In the genomic region with DNA sequence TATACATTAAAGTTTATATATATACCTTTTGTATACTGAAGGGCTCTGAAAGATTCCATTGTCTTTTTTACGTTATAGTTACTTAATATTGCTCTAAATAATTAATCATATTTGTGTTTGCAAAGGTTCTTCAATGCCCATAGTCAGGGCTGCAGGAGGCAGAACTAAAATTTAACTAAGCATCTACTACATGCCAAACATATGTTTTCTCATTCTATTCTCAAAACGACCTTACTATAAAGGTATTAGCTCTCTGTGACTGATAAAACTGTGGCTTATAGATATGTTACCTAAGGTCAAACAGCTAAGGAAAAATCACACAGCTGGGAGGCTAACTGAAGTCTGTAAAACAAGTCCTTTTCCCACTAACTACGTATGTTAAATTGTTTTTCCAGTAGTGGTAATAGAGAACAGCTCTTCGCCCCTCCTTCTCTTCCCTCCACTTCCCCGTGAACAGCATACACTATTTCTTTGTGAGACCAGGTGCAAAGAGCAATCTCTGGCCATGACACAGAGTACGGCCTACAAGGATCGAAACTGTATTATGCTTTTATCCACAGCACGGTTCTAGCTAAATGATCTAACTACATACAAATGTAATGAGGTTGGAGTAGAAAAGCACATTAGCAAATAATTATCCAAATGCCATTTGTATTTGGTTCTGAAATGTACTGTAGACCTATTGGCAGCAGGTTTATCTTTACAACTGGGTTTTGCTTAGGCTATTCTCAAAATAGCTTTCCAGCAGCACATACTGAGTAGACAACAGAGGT, we compare ENCODE assay signal across 8 cellular contexts. TPM values are rescaled to one million over a fixed set of nuclear protein-coding genes. Genes with fewer than 3 reads are reported as not detected.
DNase-seq lines count a peak whose midpoint lies in the region; TF ChIP-seq lines count a peak whose summit lies in the region.

No MANE protein-coding gene starts in this region.

- peak overlapping the region; percentile 93 for H3K4me3 Mint-ChIP-seq in MCF 10A (ENCODE audit: unreplicated experiment)

- H3K4me3 ChIP-seq in Karpas-422 (ENCODE audit: low read length) (peak overlapping the region; percentile 84), mesenchymal stem cell (ENCODE audit: insufficient read depth in 1 of 2, low read depth in 1 of 2, low read length in 2 of 2) (peak overlapping the region in 1 of 2 experiments; percentile 90), vagina (peak overlapping the region; percentile 65 to 83)

- POLR2A ChIA-PET in MCF 10A (lab: Yijun Ruan, JAX), result interaction anchor here (0.6 to 6.4 kb wide), 22 partner anchors 8 to 160 kb away, joined by 3 to 332 read pairs (median 7); a partner anchor contains a TSS

- no peak overlapping the region for H2AK5ac ChIP-seq in mesenchymal stem cell (ENCODE audit: low read length, severe bottlenecking)

- no peak overlapping the region for H4K91ac ChIP-seq in mesenchymal stem cell (ENCODE audit: low read length)

- H3K36me3 Mint-ChIP-seq in MCF 10A (ENCODE audit: insufficient read depth, unreplicated experiment), result no peaks in the 10 kb centered on the region

- no peak for TF ChIP-seq POLR2A in vagina (IDR thresholded peaks at IDR 0.05)

- H3K9me3 Mint-ChIP-seq in MCF 10A (ENCODE audit: unreplicated experiment), result no peaks in the 10 kb centered on the region

- H3K27ac ChIP-seq in Karpas-422 (ENCODE audit: low read length) (peak overlapping the region; percentile 67), mesenchymal stem cell (ENCODE audit: low read length, poor library complexity, severe bottlenecking) (peak overlapping the region; percentile 96), vagina (peak overlapping the region; percentile 100)

- peaks cover 62% of the 10 kb centered on the region for H3K4me1 ChIP-seq in Karpas-422 (ENCODE audit: low read length)
- no peaks in the 10 kb centered on the region for H3K4me1 ChIP-seq in mesenchymal stem cell (ENCODE audit: control insufficient read depth, insufficient read depth, low read depth, low read length)
- H3K4me1 ChIP-seq in vagina, result peaks cover 49% of the 10 kb centered on the region

- H3K27me3 Mint-ChIP-seq in MCF 10A (ENCODE audit: insufficient read depth, unreplicated experiment), result no peaks in the 10 kb centered on the region

- no peak overlapping the region for H2BK12ac ChIP-seq in mesenchymal stem cell (ENCODE audit: low read length in 2 of 2)

- H3K4me2 ChIP-seq in Karpas-422 (ENCODE audit: low read depth, low read length, poor library complexity, severe bottlenecking) (peak overlapping the region; percentile 80), mesenchymal stem cell (ENCODE audit: low read length, poor library complexity, severe bottlenecking) (peak overlapping the region; percentile 75)

- DNase-seq in COLO668 (lab: John Stamatoyannopoulos, UW; ENCODE audit: unreplicated experiment) (peak; percentile 16), Karpas-422 (peak; percentile 46), MCF 10A (ENCODE audit: unreplicated experiment) (peak; percentile 16), mesenchymal stem cell (no peak), vagina (ENCODE audit: extremely low spot score in 2 of 2) (no peak), NCI-H187 treated with DMSO at 0.1 percent for 48 hours (lab: John Stamatoyannopoulos, UW) (no peak), NCI-H1694 treated with DMSO at 0.1 percent for 48 hours (lab: John Stamatoyannopoulos, UW) (no peak), ureter (ENCODE audit: low spot score) (no peak)

- H4K20me1 ChIP-seq in Karpas-422 (ENCODE audit: insufficient read depth, low read depth, low read length), result peaks cover 22% of the 10 kb centered on the region

- H3K18ac ChIP-seq in mesenchymal stem cell (ENCODE audit: low read depth in 1 of 2, low read length in 2 of 2), result no peak overlapping the region

- no peak overlapping the region for H2BK120ac ChIP-seq in mesenchymal stem cell (ENCODE audit: low read depth, low read length)

- H3K79me2 ChIP-seq in Karpas-422 (ENCODE audit: low read length), result peaks cover 49% of the 10 kb centered on the region

- H3K9ac ChIP-seq in Karpas-422 (ENCODE audit: low read length) (peak overlapping the region; percentile 83), mesenchymal stem cell (ENCODE audit: low read length) (peak overlapping the region; percentile 80)

- H2AFZ ChIP-seq in Karpas-422 (ENCODE audit: low read length) (no peak overlapping the region), mesenchymal stem cell (ENCODE audit: low read depth, low read length) (no peak overlapping the region)

- CTCF ChIA-PET in MCF 10A (lab: Yijun Ruan, JAX), result interaction anchor here (0.5 to 2.6 kb wide), 19 partner anchors 9 to 353 kb away, joined by 3 to 37 read pairs (median 3); a partner anchor contains a TSS

- H4K8ac ChIP-seq in mesenchymal stem cell (ENCODE audit: low read length), result no peak overlapping the region

- H3K23ac ChIP-seq in mesenchymal stem cell (ENCODE audit: low read length in 2 of 2), result no peak overlapping the region

- H2BK15ac ChIP-seq in mesenchymal stem cell (ENCODE audit: low read depth, poor library complexity, severe bottlenecking), result no peak overlapping the region

- no peaks in the 10 kb centered on the region for H3K27me3 ChIP-seq in Karpas-422 (ENCODE audit: low read length)
- no peaks in the 10 kb centered on the region for H3K27me3 ChIP-seq in mesenchymal stem cell (ENCODE audit: control insufficient read depth in 1 of 2, insufficient read depth in 1 of 2, low read length in 2 of 2)
- H3K27me3 ChIP-seq in vagina, result no peaks in the 10 kb centered on the region

- no peaks in the 10 kb centered on the region for H3K9me2 ChIP-seq in Karpas-422 (replicated peaks; ENCODE audit: insufficient read depth, low read length)

- H3K4me1 Mint-ChIP-seq in MCF 10A (ENCODE audit: insufficient read depth, unreplicated experiment), result peaks cover 43% of the 10 kb centered on the region

- no peaks in the 10 kb centered on the region for H3K9me3 ChIP-seq in Karpas-422 (ENCODE audit: low read length)
- no peaks in the 10 kb centered on the region for H3K9me3 ChIP-seq in mesenchymal stem cell (ENCODE audit: control insufficient read depth, low read length)
- no peaks in the 10 kb centered on the region for H3K9me3 ChIP-seq in vagina

- peaks cover 3% of the 10 kb centered on the region for H3K79me1 ChIP-seq in mesenchymal stem cell (replicated peaks; ENCODE audit: low read length, poor library complexity, severe bottlenecking)

- TF ChIP-seq CTCF in MCF 10A (IDR thresholded peaks at IDR 0.05; ENCODE audit: unreplicated experiment) (no peak), vagina (IDR thresholded peaks at IDR 0.05) (no peak)

- intact Hi-C loops in MCF 10A (cut with micrococcal nuclease), result loop anchor here (5.0 to 10.0 kb wide), 2 partner anchors 73 to 240 kb away; a partner anchor contains a TSS
- intact Hi-C loops in vagina (cut with DNase I), result no loop called here

- 70% methylated on average over 4 of the region's 8 CpGs for WGBS in mesenchymal stem cell

- peak overlapping the region; percentile 70 for H3K27ac Mint-ChIP-seq in MCF 10A (ENCODE audit: low read depth, unreplicated experiment)

- H2BK5ac ChIP-seq in mesenchymal stem cell (ENCODE audit: low read depth, low read length, poor library complexity, severe bottlenecking), result no peak overlapping the region

- BruUV-seq in MCF 10A (replicated peaks; lab: Mats Ljungman, UMichigan), result no TSS peak

- H3K14ac ChIP-seq in mesenchymal stem cell (ENCODE audit: low read length in 2 of 2), result no peak overlapping the region

- H3K36me3 ChIP-seq in Karpas-422 (ENCODE audit: insufficient read depth, low read length), result no peaks in the 10 kb centered on the region
- H3K36me3 ChIP-seq in mesenchymal stem cell (ENCODE audit: control insufficient read depth in 1 of 2, insufficient read depth in 2 of 2, low read depth in 1 of 2, low read length in 2 of 2), result no peaks in the 10 kb centered on the region
- H3K36me3 ChIP-seq in vagina, result no peaks in the 10 kb centered on the region

- H3K4ac ChIP-seq in mesenchymal stem cell (ENCODE audit: low read depth in 1 of 2, low read length in 2 of 2), result no peak overlapping the region

RNA-seq across cellular contexts. Expression of a gene that starts 1.7 kb away (rescaled TPM):
- 7.0 and 16.7 TPM in 2 replicates for total RNA-seq in Karpas-422 (2014; rRNA removed; shearing (Covaris generic); ENCODE audit: low replicate concordance)
- 45.8 and 47.3 TPM in 2 replicates for total RNA-seq in MCF 10A (2022)
- 10.2 TPM for polyA plus RNA-seq in mesenchymal stem cell (2013, experiment 1 of 2)
- 11.1 TPM for polyA plus RNA-seq in mesenchymal stem cell (2013, experiment 2 of 2)
- total RNA-seq in vagina, result 22.1 TPM
- total RNA-seq in ureter, result 64.7 TPM

RNA-seq across cellular contexts. Expression of a gene that starts 45.1 kb away (rescaled TPM):
- total RNA-seq in Karpas-422 (2014; rRNA removed; shearing (Covaris generic); ENCODE audit: low replicate concordance), result 12.6 and 13.5 TPM in 2 replicates
- 36.8 and 53.3 TPM in 2 replicates for total RNA-seq in MCF 10A (2022)
- polyA plus RNA-seq in mesenchymal stem cell (2013, experiment 1 of 2), result 53.9 TPM
- polyA plus RNA-seq in mesenchymal stem cell (2013, experiment 2 of 2), result 53.6 TPM
- 20.1 TPM for total RNA-seq in vagina
- 30.5 TPM for total RNA-seq in ureter

Comparison
In these comparisons a context has a peak if more than half of its experiments do, and no peak if none do; other contexts are left out.
1. DNase-seq: peak in COLO668 (single experiment), Karpas-422 (single experiment) and MCF 10A (single experiment); none in mesenchymal stem cell (single experiment), vagina (0 of 2), NCI-H187 treated with DMSO at 0.1 percent for 48 hours (single experiment), NCI-H1694 treated with DMSO at 0.1 percent for 48 hours (single experiment) and ureter (single experiment).
2. Peak in every context shown above with its lines, with median percentiles within 50 percentile points of each other: H3K27ac ChIP-seq.